1 cellular context compared by ENCODE assay signal in the genomic region with DNA sequence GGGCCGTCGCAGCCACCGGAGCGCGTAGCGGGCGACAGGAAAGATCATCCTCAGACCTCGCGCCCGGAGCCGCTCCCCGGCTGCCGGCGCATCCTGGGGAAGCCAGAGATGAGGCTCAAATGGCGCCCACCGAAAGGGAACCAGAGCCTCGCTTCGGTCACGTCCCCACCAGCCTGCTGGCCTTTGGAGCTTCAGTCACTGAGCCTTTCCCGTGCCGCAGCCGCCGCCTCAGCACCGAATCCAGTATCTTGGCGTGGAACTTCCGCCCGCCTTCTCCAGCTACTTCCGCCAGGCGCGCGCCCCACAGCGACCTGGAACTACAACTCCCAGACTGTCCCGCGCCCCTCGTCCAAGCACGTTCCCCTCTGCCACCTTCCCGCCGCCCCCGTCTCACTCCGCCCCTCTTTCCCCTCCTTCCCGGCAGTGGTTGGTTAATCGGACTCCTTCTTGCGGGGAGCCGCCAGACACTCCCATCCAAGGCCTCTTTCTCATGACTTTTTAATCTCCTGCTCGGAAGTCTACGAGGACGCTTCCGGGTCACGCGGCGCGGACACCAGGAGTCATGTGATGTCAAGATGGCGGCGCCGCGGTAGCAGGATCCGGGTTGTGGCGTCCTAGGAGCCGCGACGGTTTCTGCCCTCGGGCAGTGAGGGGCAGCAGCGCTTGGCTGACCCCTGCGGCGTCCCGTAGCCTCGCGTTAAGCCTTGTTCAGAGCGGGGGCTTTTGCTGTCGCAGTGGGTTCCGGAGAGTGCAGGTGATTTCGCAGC.
TF ChIP-seq lines count a peak whose summit lies in the region.

A gene with protein sequence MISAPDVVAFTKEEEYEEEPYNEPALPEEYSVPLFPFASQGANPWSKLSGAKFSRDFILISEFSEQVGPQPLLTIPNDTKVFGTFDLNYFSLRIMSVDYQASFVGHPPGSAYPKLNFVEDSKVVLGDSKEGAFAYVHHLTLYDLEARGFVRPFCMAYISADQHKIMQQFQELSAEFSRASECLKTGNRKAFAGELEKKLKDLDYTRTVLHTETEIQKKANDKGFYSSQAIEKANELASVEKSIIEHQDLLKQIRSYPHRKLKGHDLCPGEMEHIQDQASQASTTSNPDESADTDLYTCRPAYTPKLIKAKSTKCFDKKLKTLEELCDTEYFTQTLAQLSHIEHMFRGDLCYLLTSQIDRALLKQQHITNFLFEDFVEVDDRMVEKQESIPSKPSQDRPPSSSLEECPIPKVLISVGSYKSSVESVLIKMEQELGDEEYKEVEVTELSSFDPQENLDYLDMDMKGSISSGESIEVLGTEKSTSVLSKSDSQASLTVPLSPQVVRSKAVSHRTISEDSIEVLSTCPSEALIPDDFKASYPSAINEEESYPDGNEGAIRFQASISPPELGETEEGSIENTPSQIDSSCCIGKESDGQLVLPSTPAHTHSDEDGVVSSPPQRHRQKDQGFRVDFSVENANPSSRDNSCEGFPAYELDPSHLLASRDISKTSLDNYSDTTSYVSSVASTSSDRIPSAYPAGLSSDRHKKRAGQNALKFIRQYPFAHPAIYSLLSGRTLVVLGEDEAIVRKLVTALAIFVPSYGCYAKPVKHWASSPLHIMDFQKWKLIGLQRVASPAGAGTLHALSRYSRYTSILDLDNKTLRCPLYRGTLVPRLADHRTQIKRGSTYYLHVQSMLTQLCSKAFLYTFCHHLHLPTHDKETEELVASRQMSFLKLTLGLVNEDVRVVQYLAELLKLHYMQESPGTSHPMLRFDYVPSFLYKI (plus strand): TSS at position 563 of the 767 bp plus-strand sequence. CDS start 497 bp downstream, outside the sequence.
A gene with protein sequence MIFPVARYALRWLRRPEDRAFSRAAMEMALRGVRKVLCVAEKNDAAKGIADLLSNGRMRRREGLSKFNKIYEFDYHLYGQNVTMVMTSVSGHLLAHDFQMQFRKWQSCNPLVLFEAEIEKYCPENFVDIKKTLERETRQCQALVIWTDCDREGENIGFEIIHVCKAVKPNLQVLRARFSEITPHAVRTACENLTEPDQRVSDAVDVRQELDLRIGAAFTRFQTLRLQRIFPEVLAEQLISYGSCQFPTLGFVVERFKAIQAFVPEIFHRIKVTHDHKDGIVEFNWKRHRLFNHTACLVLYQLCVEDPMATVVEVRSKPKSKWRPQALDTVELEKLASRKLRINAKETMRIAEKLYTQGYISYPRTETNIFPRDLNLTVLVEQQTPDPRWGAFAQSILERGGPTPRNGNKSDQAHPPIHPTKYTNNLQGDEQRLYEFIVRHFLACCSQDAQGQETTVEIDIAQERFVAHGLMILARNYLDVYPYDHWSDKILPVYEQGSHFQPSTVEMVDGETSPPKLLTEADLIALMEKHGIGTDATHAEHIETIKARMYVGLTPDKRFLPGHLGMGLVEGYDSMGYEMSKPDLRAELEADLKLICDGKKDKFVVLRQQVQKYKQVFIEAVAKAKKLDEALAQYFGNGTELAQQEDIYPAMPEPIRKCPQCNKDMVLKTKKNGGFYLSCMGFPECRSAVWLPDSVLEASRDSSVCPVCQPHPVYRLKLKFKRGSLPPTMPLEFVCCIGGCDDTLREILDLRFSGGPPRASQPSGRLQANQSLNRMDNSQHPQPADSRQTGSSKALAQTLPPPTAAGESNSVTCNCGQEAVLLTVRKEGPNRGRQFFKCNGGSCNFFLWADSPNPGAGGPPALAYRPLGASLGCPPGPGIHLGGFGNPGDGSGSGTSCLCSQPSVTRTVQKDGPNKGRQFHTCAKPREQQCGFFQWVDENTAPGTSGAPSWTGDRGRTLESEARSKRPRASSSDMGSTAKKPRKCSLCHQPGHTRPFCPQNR (minus strand): TSS at position 264 of the 767 bp plus-strand sequence. CDS start 216 bp downstream, at position 48.

TF ChIP-seq in GM12891, 5 proteins besides CTCF, POLR2A, EP300 and RAD21:
- TF ChIP-seq PAX5 (IDR thresholded peaks at IDR 0.05; ENCODE audit: insufficient read depth, low read length, severe bottlenecking) (peak; percentile 35), TAF1 (IDR thresholded peaks at IDR 0.05; ENCODE audit: low read depth, low read length) (peak; percentile 87), SPI1 (IDR thresholded peaks at IDR 0.05; ENCODE audit: low read depth, low read length) (peak; percentile 29; the same call in 1 of the 2 replicates), POLR2AphosphoS5 (IDR thresholded peaks at IDR 0.05; ENCODE audit: low read depth, low read length) (peak; percentile 59; the same call in 1 of the 2 replicates), POU2F2 (IDR thresholded peaks at IDR 0.05; ENCODE audit: low read depth, low read length) (0 out of 2 replicates have a peak, but pooled peaks have one; percentile 38)
